Comparison of ENCODE assay signal across 27 cellular contexts in the genomic region with DNA sequence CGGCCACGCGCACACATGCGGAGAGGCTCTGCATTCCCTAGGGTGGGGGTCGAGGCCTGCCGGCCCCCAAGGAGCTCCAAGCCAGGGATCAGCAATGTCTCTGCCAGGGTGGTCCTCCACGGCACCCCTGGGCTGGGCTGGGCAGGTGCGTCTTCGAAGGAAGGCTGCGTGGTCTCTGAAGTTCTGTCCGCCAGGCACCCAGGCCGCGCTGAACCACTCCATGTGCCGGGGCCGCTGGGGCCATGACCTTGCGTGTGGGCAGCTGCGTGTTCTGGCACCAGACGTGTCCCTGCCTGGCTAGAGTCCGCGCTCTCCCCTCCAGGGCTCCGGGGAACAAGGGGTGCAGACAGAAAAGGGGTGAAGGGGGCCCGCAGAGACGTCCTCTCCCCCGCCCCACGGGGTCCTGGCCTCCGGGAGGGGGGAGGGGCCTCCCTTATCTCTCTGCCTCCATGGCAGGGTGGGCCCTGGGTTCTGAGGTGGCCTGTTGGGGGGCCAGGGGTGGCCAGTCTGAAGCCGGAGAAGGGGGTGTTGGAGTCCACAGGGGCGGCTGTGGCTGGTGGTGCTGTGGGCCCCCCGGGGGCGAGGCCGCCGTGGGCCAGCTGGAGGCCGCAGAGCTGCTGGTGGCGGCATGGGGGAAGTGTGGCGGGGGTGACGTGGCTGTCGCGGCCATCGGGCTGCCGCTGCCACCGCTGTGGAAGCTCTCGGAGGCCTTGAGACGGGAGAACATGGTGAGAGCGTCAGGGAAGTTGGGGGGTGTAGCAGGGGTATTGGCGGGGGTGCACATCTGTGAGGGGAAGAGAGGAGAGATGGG. TPM values are rescaled to one million over a fixed set of nuclear protein-coding genes. Genes with fewer than 3 reads are reported as not detected.
A peak's percentile ranks its signal among the peaks of the same experiment; 100 is the strongest.
DNase-seq lines count a peak whose midpoint lies in the region; ATAC-seq, FAIRE-seq and TF ChIP-seq lines count a peak whose summit lies in the region.
"Had no signal": no experiment of that assay in that cellular context is flagged by ENCODE, and none has a peak within 500 bp of the region (broad histone marks: within the 10 kb centered on the region; RNA-seq: fewer than 3 reads in every experiment).

No MANE protein-coding gene starts in this region.

- DNase-seq in SK-N-SH (peak; percentile 39), GM12878 (ENCODE audit: low read depth, low spot score) (no peak), right lobe of liver (no peak), upper lobe of right lung (no peak), SHP77 (lab: John Stamatoyannopoulos, UW) (no peak)
- DNase-seq in activated T-cell treated with anti-CD3 and anti-CD28 coated beads, Interleukin-2, amount 50 U/mL, for 1 hour, result no peak
- DNase-seq: CD8-positive, alpha-beta memory T cell; DMS 273 treated with DMSO at 0.1 percent for 48 hours; DMS79 treated with DMSO at 0.1 percent for 48 hours; HCEC 1CT; NCI-H1092; NCI-H1417 treated with DMSO at 0.1 percent for 48 hours; NCI-H187; NCI-H2081 treated with DMSO at 0.1 percent for 48 hours; NCI-H2171; NCI-H345; NCI-H524; NCI-H774; PC-9 had no signal

- no peak for TF ChIP-seq EP300 in SK-N-SH (IDR thresholded peaks at IDR 0.05; ENCODE audit: borderline replicate concordance in 1 of 2, low read depth in 1 of 2, low read length in 1 of 2)
- TF ChIP-seq EP300 in GM12878 (IDR thresholded peaks at IDR 0.05; ENCODE audit: borderline replicate concordance in 1 of 2, control insufficient read depth in 1 of 2, low read depth in 2 of 2, low read length in 2 of 2), result no peak

- no peak for FAIRE-seq in GM12878 (lab: Jason Lieb, UNC)

- H3K4me1 ChIP-seq in SK-N-SH (ENCODE audit: control insufficient read depth in 1 of 2, insufficient read depth in 2 of 2, low read depth in 1 of 2, low read length in 1 of 2) (peaks cover 0 to 16% of the 10 kb centered on the region in 2 experiments; a peak in 1 of 4 replicates), GM12878 (ENCODE audit: control insufficient read depth, insufficient read depth, low read length) (peaks cover 6% of the 10 kb centered on the region; the same call in 1 of the 2 replicates), right lobe of liver (peaks cover 0 to 20% (median 6%) of the 10 kb centered on the region in 4 donors), upper lobe of right lung (peaks cover 17% of the 10 kb centered on the region)

- H3K4me3 ChIP-seq in SK-N-SH (ENCODE audit: low read depth in 2 of 2, low read length in 1 of 2), result no peak overlapping the region
- H3K4me3 ChIP-seq in GM12878, result no peak overlapping the region
- no peak overlapping the region for H3K4me3 ChIP-seq in right lobe of liver
- no peak overlapping the region for H3K4me3 ChIP-seq in upper lobe of right lung
- H3K4me3 ChIP-seq: GM23338, PC-9, SJSA1 had no signal

- peaks cover 40% of the 10 kb centered on the region for H3K79me2 ChIP-seq in SK-N-SH (ENCODE audit: insufficient read depth)
- H3K79me2 ChIP-seq in GM12878 (ENCODE audit: control insufficient read depth, insufficient read depth, low read length), result peaks cover 25% of the 10 kb centered on the region

- H3K36me3 ChIP-seq in SK-N-SH (replicated peaks in 1 of 2; ENCODE audit: control insufficient read depth in 1 of 2, insufficient read depth in 2 of 2, low read length in 1 of 2) (peaks cover 0 to 16% of the 10 kb centered on the region in 2 experiments), GM12878 (ENCODE audit: control insufficient read depth in 2 of 2, insufficient read depth in 2 of 2, low read length in 1 of 2) (peaks cover 0 to 10% of the 10 kb centered on the region in 2 experiments; a peak in 2 of 4 replicates), right lobe of liver (peaks cover 0 to 6% (median 4%) of the 10 kb centered on the region in 4 donors), upper lobe of right lung (peaks cover 25% of the 10 kb centered on the region)

- H4K20me1 ChIP-seq in SK-N-SH (ENCODE audit: insufficient read depth) (peaks cover 40% of the 10 kb centered on the region), GM12878 (ENCODE audit: control insufficient read depth, insufficient read depth) (no peaks in the 10 kb centered on the region)

- RAD21 ChIA-PET in GM12878 (lab: Charles Lee; ENCODE audit: unreplicated experiment), result no interaction called here

- H3K27me3 ChIP-seq in SK-N-SH (ENCODE audit: insufficient read depth), result no peaks in the 10 kb centered on the region
- no peaks in the 10 kb centered on the region for H3K27me3 ChIP-seq in GM12878 (replicated peaks in 1 of 2; ENCODE audit: control insufficient read depth in 2 of 2, insufficient read depth in 2 of 2, low read length in 1 of 2)
- no peaks in the 10 kb centered on the region for H3K27me3 ChIP-seq in right lobe of liver
- H3K27me3 ChIP-seq in upper lobe of right lung, result no peaks in the 10 kb centered on the region
- H3K27me3 ChIP-seq: SJSA1 had no signal

- SMC1A ChIA-PET in GM12878 (lab: Charles Lee; ENCODE audit: uncharacterized antibody, unreplicated experiment), result no interaction called here

- no peaks in the 10 kb centered on the region for H3K9me3 ChIP-seq in SK-N-SH
- no peaks in the 10 kb centered on the region for H3K9me3 ChIP-seq in GM12878 (replicated peaks; ENCODE audit: control insufficient read depth, insufficient read depth, low read length)
- H3K9me3 ChIP-seq in right lobe of liver, result no peaks in the 10 kb centered on the region
- H3K9me3 ChIP-seq in upper lobe of right lung, result no peaks in the 10 kb centered on the region

- no peaks in the 10 kb centered on the region for H3K9me2 ChIP-seq in SK-N-SH

- peak; percentile 51; the same call in 1 of the 2 replicates for TF ChIP-seq POLR2A in GM12878 (IDR thresholded peaks at IDR 0.05; ENCODE audit: low read depth, low read length)
- TF ChIP-seq POLR2A in right lobe of liver (IDR thresholded peaks at IDR 0.05), result no peak

- TF ChIP-seq CTCF in SK-N-SH (IDR thresholded peaks at IDR 0.05) (no peak), GM12878 (IDR thresholded peaks at IDR 0.05 in 2 of 3, conservative IDR thresholded peaks at IDR 0.05 in 1 of 3; ENCODE audit: control insufficient read depth in 2 of 3, extremely low read depth in 1 of 3, insufficient read depth in 1 of 3, low read depth in 3 of 3, low read length in 3 of 3) (no peak), right lobe of liver (IDR thresholded peaks at IDR 0.05) (no peak), upper lobe of right lung (IDR thresholded peaks at IDR 0.05) (no peak)

- no peak for ATAC-seq in SK-N-SH treated with all-trans-retinoic acid at 6 μM for 48 hours
- ATAC-seq in GM12878, result no peak
- ATAC-seq in right lobe of liver, result peak; percentile 6 to 51 (median 29)
- no peak for ATAC-seq in GM19324 (IDR thresholded peaks at IDR 0.05; ENCODE audit: low FRiP score, unreplicated experiment)
- no peak for ATAC-seq in upper lobe of right lung
- ATAC-seq: GM23338, Right ventricle myocardium inferior had no signal

- H3F3A ChIP-seq in SK-N-SH (replicated peaks; ENCODE audit: insufficient read depth), result no peaks in the 10 kb centered on the region

- CTCF ChIA-PET in SK-N-SH (lab: Yijun Ruan, JAX) (interaction anchor here (0.8 to 2.4 kb wide), 3 partner anchors 15 to 24 kb away, joined by 3 to 11 read pairs (median 3); a partner anchor contains a TSS), GM12878 (lab: Yijun Ruan, JAX) (no interaction called here)

- H3K4me2 ChIP-seq in SK-N-SH, result no peak overlapping the region
- H3K4me2 ChIP-seq in GM12878 (ENCODE audit: control insufficient read depth, insufficient read depth), result no peak overlapping the region
- H3K4me2 ChIP-seq: GM23338, PC-9 had no signal

- 96% methylated on average over 39 of the region's 45 CpGs for WGBS in SK-N-SH (ENCODE audit: low lambda C conversion rate)
- WGBS in GM12878 (ENCODE audit: insufficient coverage, insufficient replicate concordance, low lambda C conversion rate, missing lambda C conversion rate), result 94% methylated on average over 32 of the region's 45 CpGs
- 94% methylated on average over 13 of the region's 45 CpGs for WGBS in right lobe of liver (ENCODE audit: insufficient coverage, low coverage, low lambda C conversion rate, missing lambda C conversion rate)

- intact Hi-C loops in GM12878 (cut with micrococcal nuclease; ENCODE audit: unreplicated experiment) (loop anchor here (10.0 kb wide), 3 partner anchors 95 to 195 kb away; a partner anchor contains a TSS), right lobe of liver (cut with DNase I) (no loop called here), upper lobe of right lung (cut with DNase I) (no loop called here)

- POLR2A ChIA-PET in SK-N-SH (lab: Yijun Ruan, JAX), result interaction anchor here (1.1 kb wide), 1 partner anchor 16 kb away, joined by 3 read pairs; no protein-coding TSS in a partner anchor
- POLR2A ChIA-PET in GM12878 (lab: Charles Lee), result no interaction called here

- H3K9ac ChIP-seq in SK-N-SH (no peak overlapping the region), GM12878 (ENCODE audit: control insufficient read depth, insufficient read depth, low read length) (no peak overlapping the region)

- in situ Hi-C loops in GM12878 (cut with MboI), result loop anchor here (10.0 kb wide), 1 partner anchor 345 kb away; a partner anchor contains a TSS

- H2AFZ ChIP-seq in SK-N-SH (ENCODE audit: low read depth) (no peak overlapping the region), GM12878 (ENCODE audit: control insufficient read depth, low read depth, low read length) (no peak overlapping the region)
- H2AFZ ChIP-seq: GM23338, PC-9 had no signal

- H3K27ac ChIP-seq in SK-N-SH (ENCODE audit: low read depth in 2 of 2, low read length in 1 of 2) (no peak overlapping the region), GM12878 (ENCODE audit: control insufficient read depth, insufficient read depth) (no peak overlapping the region), right lobe of liver (no peak overlapping the region), upper lobe of right lung (no peak overlapping the region)
- H3K27ac ChIP-seq: 22Rv1, PC-9, SJSA1 had no signal

- no TSS peak for BruUV-seq in GM12878 (replicated peaks; lab: Mats Ljungman, UMichigan)

- TF ChIP-seq RAD21 in SK-N-SH (IDR thresholded peaks at IDR 0.05; ENCODE audit: low read length) (no peak), GM12878 (IDR thresholded peaks at IDR 0.05; ENCODE audit: insufficient read depth, low read depth, low read length) (no peak)

RNA-seq across cellular contexts. Expression of a gene that starts 5.3 kb away (rescaled TPM):
- polyA plus RNA-seq in SK-N-SH (2012; rRNA removed) (13.0 and 16.7 TPM in 2 replicates), GM12878 (2011; rRNA removed) (0.94 and 2.6 TPM in 2 replicates), GM12878 (2014; fragmentation: Illumina TruSeq; extraction: Trizol) (0.35 and 2.7 TPM in 2 replicates), GM12878 (2014; fragmentation: Nextera tagmentation; extraction: Ambion mirVana) (under 1 TPM; 0.05 to 0.82 TPM), GM12878 (2014; rRNA removed) (23.1 and 29.7 TPM in 2 replicates), GM12878 (2016; fragmentation: Nextera tagmentation; extraction: Ambion mirVana) (1 to 10 TPM; 6.5 to 9.3 TPM)
- polyA plus RNA-seq in SK-N-SH (2012; cell fraction: cytosol; rRNA removed), result 4.7 and 6.1 TPM in 2 replicates
- 47.9 and 62.5 TPM in 2 replicates for polyA plus RNA-seq in SK-N-SH (2012; cell fraction: nucleus; rRNA removed)
- 14.4 and 16.6 TPM in 2 replicates for total RNA-seq in GM12878 (2013; cell fraction: nucleolus; rRNA removed)
- total RNA-seq in GM12878 (2014; rRNA removed) (9.6 and 15.7 TPM in 2 replicates), GM12878 (2014; rRNA removed; fragmentation: Illumina TruSeq; extraction: Trizol) (3.7 and 4.3 TPM in 2 replicates), GM12878 (2021) (24.2 and 32.7 TPM in 2 replicates), right lobe of liver (10 to 100 TPM in 4 of 6 experiments, 1 to 10 TPM in 2; 6.4 to 29.5 (median 17.2) TPM), upper lobe of right lung (35.5 TPM)
- 5.6 TPM for polyA plus RNA-seq in GM12878 (2011; ENCODE audit: low read depth)
- polyA plus RNA-seq in GM12878 (2011; cell fraction: cytosol; rRNA removed), result 4.2 and 7.8 TPM in 2 replicates
- polyA plus RNA-seq in GM12878 (2011; cell fraction: nucleus; rRNA removed), result 17.7 and 29.2 TPM in 2 replicates
- 13.8 and 35.9 TPM in 2 replicates for polyA plus RNA-seq in GM12878 (2012)
- 1.0 and 3.6 TPM in 2 replicates for polyA minus RNA-seq in GM12878 (2011; rRNA and poly(A)+ RNA removed)
- polyA minus RNA-seq in GM12878 (2011; cell fraction: cytosol; rRNA and poly(A)+ RNA removed), result 4.4 and 5.0 TPM in 2 replicates
- 7.3 and 20.9 TPM in 2 replicates for polyA minus RNA-seq in GM12878 (2011; cell fraction: nucleus; rRNA and poly(A)+ RNA removed)

RNA-seq across cellular contexts. Expression of a gene that starts 15.2 kb away (rescaled TPM):
- polyA plus RNA-seq in SK-N-SH (2012; rRNA removed) (5.5 and 13.3 TPM in 2 replicates), GM12878 (2011; rRNA removed) (2.6 and 4.0 TPM in 2 replicates), GM12878 (2014; fragmentation: Illumina TruSeq; extraction: Trizol) (7.9 and 12.7 TPM in 2 replicates), GM12878 (2014; fragmentation: Nextera tagmentation; extraction: Ambion mirVana) (under 1 TPM; 0.35 to 0.77 TPM), GM12878 (2014; rRNA removed) (24.3 and 32.9 TPM in 2 replicates), GM12878 (2016; fragmentation: Nextera tagmentation; extraction: Ambion mirVana) (10 to 100 TPM; 16.6 to 17.7 TPM)
- 8.6 and 12.0 TPM in 2 replicates for polyA plus RNA-seq in SK-N-SH (2012; cell fraction: cytosol; rRNA removed)
- polyA plus RNA-seq in SK-N-SH (2012; cell fraction: nucleus; rRNA removed), result 26.7 and 38.3 TPM in 2 replicates
- total RNA-seq in GM12878 (2013; cell fraction: nucleolus; rRNA removed), result 99.4 and 104 TPM in 2 replicates
- total RNA-seq in GM12878 (2014; rRNA removed) (19.3 and 23.4 TPM in 2 replicates), GM12878 (2014; rRNA removed; fragmentation: Illumina TruSeq; extraction: Trizol) (6.4 and 9.4 TPM in 2 replicates), GM12878 (2021) (77.1 and 86.7 TPM in 2 replicates), right lobe of liver (10 to 100 TPM; 42.5 to 67.3 (median 49.5) TPM), upper lobe of right lung (81.3 TPM)
- 15.2 TPM for polyA plus RNA-seq in GM12878 (2011; ENCODE audit: low read depth)
- 7.5 and 11.1 TPM in 2 replicates for polyA plus RNA-seq in GM12878 (2011; cell fraction: cytosol; rRNA removed)
- polyA plus RNA-seq in GM12878 (2011; cell fraction: nucleus; rRNA removed), result 29.8 and 52.4 TPM in 2 replicates
- 35.9 and 43.4 TPM in 2 replicates for polyA plus RNA-seq in GM12878 (2012)
- polyA minus RNA-seq in GM12878 (2011; rRNA and poly(A)+ RNA removed), result 10.5 and 20.3 TPM in 2 replicates
- polyA minus RNA-seq in GM12878 (2011; cell fraction: cytosol; rRNA and poly(A)+ RNA removed), result 16.2 and 17.4 TPM in 2 replicates
- 15.1 and 27.0 TPM in 2 replicates for polyA minus RNA-seq in GM12878 (2011; cell fraction: nucleus; rRNA and poly(A)+ RNA removed)

RNA-seq across cellular contexts. Expression of a gene that starts 53.3 kb away (rescaled TPM):
- polyA plus RNA-seq in SK-N-SH (2012; rRNA removed) (0.05 TPM in 2 replicates), GM12878 (2011; rRNA removed) (0.01 TPM in 1 of 2 replicates, not detected in the other), GM12878 (2014; fragmentation: Illumina TruSeq; extraction: Trizol) (0.01 TPM in 1 of 2 replicates, not detected in the other), GM12878 (2014; fragmentation: Nextera tagmentation; extraction: Ambion mirVana) (not detected), GM12878 (2014; rRNA removed) (0.04 TPM in 1 of 2 replicates, not detected in the other), GM12878 (2016; fragmentation: Nextera tagmentation; extraction: Ambion mirVana) (not detected)
- polyA plus RNA-seq in SK-N-SH (2012; cell fraction: cytosol; rRNA removed), result 0.04 and 0.05 TPM in 2 replicates
- polyA plus RNA-seq in SK-N-SH (2012; cell fraction: nucleus; rRNA removed), result 0.41 and 0.47 TPM in 2 replicates
- total RNA-seq in GM12878 (2013; cell fraction: nucleolus; rRNA removed), result 0.22 and 0.35 TPM in 2 replicates
- total RNA-seq in GM12878 (2014; rRNA removed) (not detected in 2 replicates), GM12878 (2014; rRNA removed; fragmentation: Illumina TruSeq; extraction: Trizol) (not detected in 2 replicates), GM12878 (2021) (0.05 and 0.08 TPM in 2 replicates), right lobe of liver (under 1 TPM in 5 of 6 experiments, not detected in 1; 0.06 to 0.24 (median 0.16) TPM), upper lobe of right lung (0.32 TPM)
- not detected for polyA plus RNA-seq in GM12878 (2011; ENCODE audit: low read depth)
- polyA plus RNA-seq in GM12878 (2011; cell fraction: cytosol; rRNA removed), result 0.01 TPM in 1 of 2 replicates, not detected in the other
- 0.04 TPM in 2 replicates for polyA plus RNA-seq in GM12878 (2011; cell fraction: nucleus; rRNA removed)
- polyA plus RNA-seq in GM12878 (2012), result 0.06 TPM in 1 of 2 replicates, not detected in the other
- polyA minus RNA-seq in GM12878 (2011; rRNA and poly(A)+ RNA removed), result 0.15 TPM in 1 of 2 replicates, not detected in the other
- polyA minus RNA-seq in GM12878 (2011; cell fraction: cytosol; rRNA and poly(A)+ RNA removed), result not detected in 2 replicates
- polyA minus RNA-seq in GM12878 (2011; cell fraction: nucleus; rRNA and poly(A)+ RNA removed), result not detected in 2 replicates
- total RNA-seq: RPMI7951, SJSA1 had no signal
- polyA plus RNA-seq: CD14-positive monocyte had no signal

Comparison
In these comparisons a context has a peak if more than half of its experiments do, and no peak if none do; other contexts are left out.
1. ATAC-seq: peak in right lobe of liver (4 of 4); none in SK-N-SH treated with all-trans-retinoic acid at 6 μM for 48 hours (single experiment), GM12878 (single experiment), GM19324 (single experiment) and upper lobe of right lung (single experiment).